ENCODE assay signal across 26 cellular contexts in the genomic region with DNA sequence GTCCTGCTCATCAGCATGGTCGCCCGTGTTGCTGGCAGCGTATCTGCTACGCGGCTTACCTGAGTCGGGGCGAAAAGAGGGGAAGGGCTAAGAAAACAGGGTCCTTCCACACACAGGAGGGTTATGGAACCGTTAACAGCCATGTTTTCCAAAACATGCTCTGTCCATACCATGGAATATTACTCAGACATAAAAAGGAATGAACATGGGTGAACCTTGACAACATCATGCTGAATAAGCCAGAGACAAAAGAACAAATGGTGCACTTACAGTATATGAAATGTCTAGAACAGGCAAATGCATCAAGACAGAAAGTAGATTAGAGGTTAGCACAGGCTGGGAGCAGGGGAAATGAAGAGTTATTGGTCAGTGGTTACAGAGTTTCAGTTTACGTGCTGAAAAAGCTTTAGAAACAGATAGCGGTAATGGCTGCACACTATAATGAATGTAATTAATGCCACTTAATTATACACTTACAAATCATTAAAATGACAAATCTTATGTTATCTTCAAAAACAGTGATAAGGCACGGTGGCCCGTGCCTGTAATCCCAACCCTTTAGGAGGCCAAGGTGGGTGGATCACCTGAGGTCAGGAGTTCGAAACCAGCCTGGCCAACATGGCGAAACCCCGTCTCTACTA. TPM values are rescaled to one million over a fixed set of nuclear protein-coding genes. Genes with fewer than 3 reads are reported as not detected.
A peak's percentile ranks its signal among the peaks of the same experiment; 100 is the strongest.
DNase-seq lines count a peak whose midpoint lies in the region; ATAC-seq, FAIRE-seq and TF ChIP-seq lines count a peak whose summit lies in the region.
"Had no signal": no experiment of that assay in that cellular context is flagged by ENCODE, and none has a peak within 500 bp of the region (broad histone marks: within the 10 kb centered on the region; RNA-seq: fewer than 3 reads in every experiment).

No MANE protein-coding gene starts in this region.

- H3K27me3 ChIP-seq in GM12878 (replicated peaks in 1 of 2; ENCODE audit: control insufficient read depth in 2 of 2, insufficient read depth in 2 of 2, low read length in 1 of 2), result no peaks in the 10 kb centered on the region
- no peaks in the 10 kb centered on the region for H3K27me3 ChIP-seq in CD4-positive, alpha-beta memory T cell (ENCODE audit: insufficient read depth, low read length)
- H3K27me3 ChIP-seq: BLaER1 had no signal

- SMC1A ChIA-PET in GM12878 (lab: Charles Lee; ENCODE audit: uncharacterized antibody, unreplicated experiment), result no interaction called here

- H3K27ac Mint-ChIP-seq in activated CD8-positive, alpha-beta memory T cell treated with anti-CD3 and anti-CD28 coated beads, Interleukin-2, amount 10 ng/mL, durations not matched to agents 7 days and 5 days, result peak overlapping the region; percentile 58
- H3K27ac Mint-ChIP-seq in CD4-positive, alpha-beta memory T cell, result peak overlapping the region in 1 of 7 donors; percentile 22
- H3K27ac Mint-ChIP-seq: GM23338, HFFc6 had no signal

- H3K4me3 Mint-ChIP-seq in activated CD8-positive, alpha-beta memory T cell treated with anti-CD3 and anti-CD28 coated beads, Interleukin-2, amount 10 ng/mL, durations not matched to agents 7 days and 5 days, result no peak overlapping the region
- H3K4me3 Mint-ChIP-seq in CD4-positive, alpha-beta memory T cell, result no peak overlapping the region
- H3K4me3 Mint-ChIP-seq: CD14-positive monocyte, GM23338, HFFc6 had no signal

- CTCF ChIA-PET in activated CD8-positive, alpha-beta memory T cell treated with anti-CD3 and anti-CD28 coated beads, Interleukin-2, amount 10 ng/mL, durations not matched to agents 7 days and 5 days (lab: Charles Lee), result interaction anchor here (0.9 kb wide), 1 partner anchor 23 kb away, joined by 3 read pairs; no protein-coding TSS in a partner anchor
- CTCF ChIA-PET in GM12878 (lab: Yijun Ruan, JAX), result interaction anchor here (0.6 to 1.6 kb wide), 2 partner anchors 12 to 90 kb away, joined by 3 to 5 read pairs; no protein-coding TSS in a partner anchor
- CTCF ChIA-PET in CD4-positive, alpha-beta memory T cell (lab: Charles Lee; ENCODE audit: partially characterized antibody), result interaction anchor here (0.7 to 1.1 kb wide), 2 partner anchors 103 to 460 kb away, joined by 3 read pairs; no protein-coding TSS in a partner anchor

- WGBS in GM12878 (ENCODE audit: insufficient coverage, insufficient replicate concordance, low lambda C conversion rate, missing lambda C conversion rate), result 81% methylated on average over 8 of the region's 15 CpGs

- no peak overlapping the region for H3K9ac ChIP-seq in GM12878 (ENCODE audit: control insufficient read depth, insufficient read depth, low read length)
- H3K9ac ChIP-seq: BLaER1, KMS-11 had no signal

- no peak for DNase-seq in activated CD8-positive, alpha-beta memory T cell treated with anti-CD3 and anti-CD28 coated beads, Interleukin-2, amount 10 ng/mL, durations not matched to agents 7 days and 5 days
- no peak for DNase-seq in activated CD8-positive, alpha-beta memory T cell treated with anti-CD3 and anti-CD28 coated beads for 24 hours
- DNase-seq in GM13976 (ENCODE audit: low spot score), result peak; percentile 47
- no peak for DNase-seq in GM12878 (ENCODE audit: low read depth, low spot score)
- peak; percentile 31 for DNase-seq in posterior vena cava (ENCODE audit: low spot score)
- DNase-seq in activated effector memory CD4-positive, alpha-beta T cell treated with anti-CD3 and anti-CD28 coated beads, Interleukin-2, amount 50 U/mL, for 16 hours, result no peak
- no peak for DNase-seq in CD4-positive, alpha-beta memory T cell
- DNase-seq: AML-193; CD8-positive, alpha-beta memory T cell; COR-L47; DMS 273 treated with DMSO at 0.1 percent for 48 hours; DMS53; DND-41; EL; HCEC 1CT; HFFc6 had no signal

- H2AFZ ChIP-seq in GM12878 (ENCODE audit: control insufficient read depth, low read depth, low read length), result no peak overlapping the region
- H2AFZ ChIP-seq: GM23338 had no signal

- RAD21 ChIA-PET in GM12878 (lab: Charles Lee; ENCODE audit: unreplicated experiment), result interaction anchor here (1.1 kb wide), 1 partner anchor 14 kb away, joined by 3 read pairs; no protein-coding TSS in a partner anchor

- intact Hi-C loops in GM12878 (cut with micrococcal nuclease; ENCODE audit: unreplicated experiment), result no loop called here
- intact Hi-C loops in posterior vena cava (cut with DNase I), result no loop called here
- intact Hi-C loops in CD4-positive, alpha-beta memory T cell (cut with micrococcal nuclease), result no loop called here

- no peak overlapping the region; the same call in 1 of the 2 replicates for H3K27ac ChIP-seq in GM12878 (ENCODE audit: control insufficient read depth, insufficient read depth)
- no peak overlapping the region for H3K27ac ChIP-seq in CD4-positive, alpha-beta memory T cell (ENCODE audit: low read depth, low read length)
- H3K27ac ChIP-seq: 22Rv1, A549, BLaER1, KMS-11 had no signal

- TF ChIP-seq POLR2A in GM12878 (IDR thresholded peaks at IDR 0.05; ENCODE audit: low read depth, low read length), result no peak

- H3K4me1 ChIP-seq in GM12878 (ENCODE audit: control insufficient read depth, insufficient read depth, low read length), result peaks cover 11% of the 10 kb centered on the region
- H3K4me1 ChIP-seq in CD4-positive, alpha-beta memory T cell (ENCODE audit: insufficient read depth, low read length), result no peaks in the 10 kb centered on the region
- H3K4me1 ChIP-seq: A549, BLaER1 had no signal

- peaks cover 44% of the 10 kb centered on the region for H3K4me1 Mint-ChIP-seq in activated CD8-positive, alpha-beta memory T cell treated with anti-CD3 and anti-CD28 coated beads, Interleukin-2, amount 10 ng/mL, durations not matched to agents 7 days and 5 days
- H3K4me1 Mint-ChIP-seq in CD4-positive, alpha-beta memory T cell, result peaks cover 16 to 25% (median 21%) of the 10 kb centered on the region in 4 donors
- H3K4me1 Mint-ChIP-seq: CD14-positive monocyte, GM23338 had no signal

- no peak for FAIRE-seq in GM12878 (lab: Jason Lieb, UNC)
- FAIRE-seq: A549, G401.6, H54 had no signal

- POLR2A ChIA-PET in GM12878 (lab: Charles Lee), result interaction anchor here (0.6 kb wide), 2 partner anchors 11 to 215 kb away, joined by 3 to 4 read pairs; no protein-coding TSS in a partner anchor
- POLR2A ChIA-PET in CD4-positive, alpha-beta memory T cell (lab: Charles Lee; ENCODE audit: partially characterized antibody), result no interaction called here

- H3K36me3 ChIP-seq in GM12878 (ENCODE audit: control insufficient read depth in 2 of 2, insufficient read depth in 2 of 2, low read length in 1 of 2), result no peaks in the 10 kb centered on the region; a peak in 1 of 4 replicates
- peaks cover 5% of the 10 kb centered on the region for H3K36me3 ChIP-seq in CD4-positive, alpha-beta memory T cell (ENCODE audit: insufficient read depth, low read length)

- in situ Hi-C loops in GM13976 (cut with MboI; ENCODE audit: low sequenced_read_pairs, unreplicated experiment) (no loop called here), GM12878 (cut with MboI) (no loop called here)

- BruUV-seq in GM12878 (replicated peaks; lab: Mats Ljungman, UMichigan), result no TSS peak

- peaks cover 7% of the 10 kb centered on the region for H3K36me3 Mint-ChIP-seq in activated CD8-positive, alpha-beta memory T cell treated with anti-CD3 and anti-CD28 coated beads, Interleukin-2, amount 10 ng/mL, durations not matched to agents 7 days and 5 days
- H3K36me3 Mint-ChIP-seq in CD4-positive, alpha-beta memory T cell, result peaks cover 0 to 6% of the 10 kb centered on the region in 2 donors

- peak; percentile 47 for ATAC-seq in activated CD8-positive, alpha-beta memory T cell treated with anti-CD3 and anti-CD28 coated beads, Interleukin-2, amount 10 ng/mL, durations not matched to agents 7 days and 5 days
- ATAC-seq in GM12878 (peak; percentile 53), GM18517 (IDR thresholded peaks at IDR 0.05; ENCODE audit: unreplicated experiment) (no peak)
- ATAC-seq: A549, GM23338 had no signal

- no peaks in the 10 kb centered on the region; the same call in 2 of the 3 replicates for H3K9me3 ChIP-seq in GM12878 (replicated peaks; ENCODE audit: control insufficient read depth, insufficient read depth, low read length)
- no peaks in the 10 kb centered on the region for H3K9me3 ChIP-seq in CD4-positive, alpha-beta memory T cell (ENCODE audit: control insufficient read depth in 1 of 2, low read length in 2 of 2)
- H3K9me3 ChIP-seq: A549, BLaER1 had no signal

- no peaks in the 10 kb centered on the region for H3K9me3 Mint-ChIP-seq in activated CD8-positive, alpha-beta memory T cell treated with anti-CD3 and anti-CD28 coated beads, Interleukin-2, amount 10 ng/mL, durations not matched to agents 7 days and 5 days (ENCODE audit: low read depth)
- no peaks in the 10 kb centered on the region for H3K9me3 Mint-ChIP-seq in CD4-positive, alpha-beta memory T cell
- H3K9me3 Mint-ChIP-seq: CD14-positive monocyte; CD8-positive, alpha-beta memory T cell; GM23338; HFFc6 had no signal

- H3K4me3 ChIP-seq in GM12878, result no peak overlapping the region
- H3K4me3 ChIP-seq in CD4-positive, alpha-beta memory T cell (ENCODE audit: low read length in 2 of 2), result no peak overlapping the region
- H3K4me3 ChIP-seq: A549, BLaER1, GM23338 had no signal

- H4K20me1 ChIP-seq in GM12878 (ENCODE audit: control insufficient read depth, insufficient read depth), result no peaks in the 10 kb centered on the region

- TF ChIP-seq EP300 in GM12878 (IDR thresholded peaks at IDR 0.05; ENCODE audit: borderline replicate concordance in 1 of 2, control insufficient read depth in 1 of 2, low read depth in 2 of 2, low read length in 2 of 2), result no peak

- TF ChIP-seq RAD21 in GM12878 (IDR thresholded peaks at IDR 0.05; ENCODE audit: insufficient read depth, low read depth, low read length), result no peak

- no peaks in the 10 kb centered on the region for H3K27me3 Mint-ChIP-seq in activated CD8-positive, alpha-beta memory T cell treated with anti-CD3 and anti-CD28 coated beads, Interleukin-2, amount 10 ng/mL, durations not matched to agents 7 days and 5 days
- no peaks in the 10 kb centered on the region for H3K27me3 Mint-ChIP-seq in CD4-positive, alpha-beta memory T cell
- H3K27me3 Mint-ChIP-seq: CD8-positive, alpha-beta memory T cell had no signal

- H3K4me2 ChIP-seq in GM12878 (ENCODE audit: control insufficient read depth, insufficient read depth), result no peak overlapping the region
- H3K4me2 ChIP-seq: A549, BLaER1, GM23338, KMS-11 had no signal

- TF ChIP-seq CTCF in GM13976 (IDR thresholded peaks at IDR 0.05; ENCODE audit: borderline replicate concordance, control extremely low read depth, extremely low read depth, insufficient read depth, missing control alignments), result no peak
- TF ChIP-seq CTCF in GM12878 (IDR thresholded peaks at IDR 0.05 in 2 of 3, conservative IDR thresholded peaks at IDR 0.05 in 1 of 3; ENCODE audit: control insufficient read depth in 2 of 3, extremely low read depth in 1 of 3, insufficient read depth in 1 of 3, low read depth in 3 of 3, low read length in 3 of 3), result no peak

- peaks cover 16% of the 10 kb centered on the region for H3K79me2 ChIP-seq in GM12878 (ENCODE audit: control insufficient read depth, insufficient read depth, low read length)

RNA-seq across cellular contexts. Expression of gene NPRL3, which starts 7.8 kb away (rescaled TPM):
- total RNA-seq in activated CD8-positive, alpha-beta memory T cell treated with anti-CD3 and anti-CD28 coated beads, Interleukin-2, amount 10 ng/mL, durations not matched to agents 7 days and 5 days, result 10 to 100 TPM; 33.7 to 34.6 TPM
- 50.4 and 60.4 TPM in 2 replicates for total RNA-seq in GM12878 (2013; cell fraction: nucleolus; rRNA removed)
- total RNA-seq in GM12878 (2014; rRNA removed) (8.4 and 9.5 TPM in 2 replicates), GM12878 (2014; rRNA removed; fragmentation: Illumina TruSeq; extraction: Trizol) (5.3 and 5.5 TPM in 2 replicates), GM12878 (2021) (37.3 and 42.8 TPM in 2 replicates), posterior vena cava (10 to 100 TPM; 13.2 to 22.1 TPM)
- polyA plus RNA-seq in GM12878 (2011; ENCODE audit: low read depth), result 17.8 TPM
- polyA plus RNA-seq in GM12878 (2011; rRNA removed) (2.3 and 5.2 TPM in 2 replicates), GM12878 (2014; fragmentation: Illumina TruSeq; extraction: Trizol) (7.4 and 19.5 TPM in 2 replicates), GM12878 (2014; fragmentation: Nextera tagmentation; extraction: Ambion mirVana) (1 to 10 TPM in 1 of 2 experiments, under 1 TPM in 1; 0.93 to 1.7 TPM), GM12878 (2014; rRNA removed) (18.3 and 26.3 TPM in 2 replicates), GM12878 (2016; fragmentation: Nextera tagmentation; extraction: Ambion mirVana) (10 to 100 TPM; 21.7 to 22.6 TPM)
- polyA plus RNA-seq in GM12878 (2011; cell fraction: cytosol; rRNA removed), result 7.5 and 7.8 TPM in 2 replicates
- polyA plus RNA-seq in GM12878 (2011; cell fraction: nucleus; rRNA removed), result 44.5 and 55.9 TPM in 2 replicates
- 31.3 and 36.6 TPM in 2 replicates for polyA plus RNA-seq in GM12878 (2012)
- polyA minus RNA-seq in GM12878 (2011; rRNA and poly(A)+ RNA removed), result 14.2 and 21.2 TPM in 2 replicates
- polyA minus RNA-seq in GM12878 (2011; cell fraction: cytosol; rRNA and poly(A)+ RNA removed), result 9.4 and 12.8 TPM in 2 replicates
- polyA minus RNA-seq in GM12878 (2011; cell fraction: nucleus; rRNA and poly(A)+ RNA removed), result 12.9 and 22.5 TPM in 2 replicates
- total RNA-seq in CD4-positive, alpha-beta memory T cell, result 10 to 100 TPM; 38.6 to 40.5 TPM
- polyA plus RNA-seq in CD4-positive, alpha-beta memory T cell, result 10 to 100 TPM in 1 of 2 donors, 1 to 10 TPM in 1; 9.0 to 15.2 TPM

RNA-seq across cellular contexts. Expression of gene HBZ, which starts 21.8 kb away (rescaled TPM):
- total RNA-seq in activated CD8-positive, alpha-beta memory T cell treated with anti-CD3 and anti-CD28 coated beads, Interleukin-2, amount 10 ng/mL, durations not matched to agents 7 days and 5 days, result not detected
- not detected in 2 replicates for total RNA-seq in GM12878 (2013; cell fraction: nucleolus; rRNA removed)
- total RNA-seq in GM12878 (2014; rRNA removed) (not detected in 2 replicates), GM12878 (2014; rRNA removed; fragmentation: Illumina TruSeq; extraction: Trizol) (not detected in 2 replicates), GM12878 (2021) (0.49 TPM in 1 of 2 replicates, not detected in the other), posterior vena cava (not detected)
- polyA plus RNA-seq in GM12878 (2011; ENCODE audit: low read depth), result not detected
- polyA plus RNA-seq in GM12878 (2011; rRNA removed) (not detected in 2 replicates), GM12878 (2014; fragmentation: Illumina TruSeq; extraction: Trizol) (not detected in 2 replicates), GM12878 (2014; fragmentation: Nextera tagmentation; extraction: Ambion mirVana) (not detected), GM12878 (2014; rRNA removed) (not detected in 2 replicates), GM12878 (2016; fragmentation: Nextera tagmentation; extraction: Ambion mirVana) (not detected)
- 0.13 TPM in 1 of 2 replicates, not detected in the other for polyA plus RNA-seq in GM12878 (2011; cell fraction: cytosol; rRNA removed)
- 0.28 TPM in 1 of 2 replicates, not detected in the other for polyA plus RNA-seq in GM12878 (2011; cell fraction: nucleus; rRNA removed)
- polyA plus RNA-seq in GM12878 (2012), result not detected in 2 replicates
- not detected in 2 replicates for polyA minus RNA-seq in GM12878 (2011; rRNA and poly(A)+ RNA removed)
- 1.4 TPM in 1 of 2 replicates, not detected in the other for polyA minus RNA-seq in GM12878 (2011; cell fraction: cytosol; rRNA and poly(A)+ RNA removed)
- polyA minus RNA-seq in GM12878 (2011; cell fraction: nucleus; rRNA and poly(A)+ RNA removed), result not detected in 2 replicates
- not detected for total RNA-seq in CD4-positive, alpha-beta memory T cell
- not detected for polyA plus RNA-seq in CD4-positive, alpha-beta memory T cell
- total RNA-seq: CD8-positive, alpha-beta memory T cell; GM23338; HFFc6; HT-29 had no signal
- polyA plus RNA-seq: A549; CD14-positive monocyte; CD8-positive, alpha-beta memory T cell had no signal

RNA-seq across cellular contexts. Expression of gene HBM, which starts 35.1 kb away (rescaled TPM):
- total RNA-seq in activated CD8-positive, alpha-beta memory T cell treated with anti-CD3 and anti-CD28 coated beads, Interleukin-2, amount 10 ng/mL, durations not matched to agents 7 days and 5 days, result not detected
- not detected in 2 replicates for total RNA-seq in GM12878 (2013; cell fraction: nucleolus; rRNA removed)
- total RNA-seq in GM12878 (2014; rRNA removed), result not detected in 2 replicates
- not detected in 2 replicates for total RNA-seq in GM12878 (2014; rRNA removed; fragmentation: Illumina TruSeq; extraction: Trizol)
- not detected in 2 replicates for total RNA-seq in GM12878 (2021)
- polyA plus RNA-seq in GM12878 (2011; ENCODE audit: low read depth), result not detected
- not detected in 2 replicates for polyA plus RNA-seq in GM12878 (2011; rRNA removed)
- not detected in 2 replicates for polyA plus RNA-seq in GM12878 (2011; cell fraction: cytosol; rRNA removed)
- not detected in 2 replicates for polyA plus RNA-seq in GM12878 (2011; cell fraction: nucleus; rRNA removed)
- polyA plus RNA-seq in GM12878 (2012), result not detected in 2 replicates
- polyA plus RNA-seq in GM12878 (2014; fragmentation: Illumina TruSeq; extraction: Trizol), result not detected in 2 replicates
- not detected for polyA plus RNA-seq in GM12878 (2014; fragmentation: Nextera tagmentation; extraction: Ambion mirVana)
- 0.23 TPM in 1 of 2 replicates, not detected in the other for polyA plus RNA-seq in GM12878 (2014; rRNA removed)
- polyA plus RNA-seq in GM12878 (2016; fragmentation: Nextera tagmentation; extraction: Ambion mirVana), result not detected
- polyA minus RNA-seq in GM12878 (2011; rRNA and poly(A)+ RNA removed), result not detected in 2 replicates
- not detected in 2 replicates for polyA minus RNA-seq in GM12878 (2011; cell fraction: cytosol; rRNA and poly(A)+ RNA removed)
- polyA minus RNA-seq in GM12878 (2011; cell fraction: nucleus; rRNA and poly(A)+ RNA removed), result not detected in 2 replicates
- 1 to 10 TPM in 1 of 2 donors, under 1 TPM in 1; 0.90 to 1.5 TPM for total RNA-seq in posterior vena cava
- not detected for total RNA-seq in CD4-positive, alpha-beta memory T cell
- not detected for polyA plus RNA-seq in CD4-positive, alpha-beta memory T cell
- total RNA-seq: CD8-positive, alpha-beta memory T cell; GM23338; HFFc6; HT-29 had no signal
- polyA plus RNA-seq: A549; CD14-positive monocyte; CD8-positive, alpha-beta memory T cell; GM23338 had no signal

RNA-seq across cellular contexts. Expression of gene HBA2, which starts 42.0 kb away (rescaled TPM):
- total RNA-seq in activated CD8-positive, alpha-beta memory T cell treated with anti-CD3 and anti-CD28 coated beads, Interleukin-2, amount 10 ng/mL, durations not matched to agents 7 days and 5 days, result not detected
- not detected in 2 replicates for total RNA-seq in GM12878 (2013; cell fraction: nucleolus; rRNA removed)
- not detected in 2 replicates for total RNA-seq in GM12878 (2014; rRNA removed)
- total RNA-seq in GM12878 (2014; rRNA removed; fragmentation: Illumina TruSeq; extraction: Trizol), result not detected in 2 replicates
- 0.48 and 0.92 TPM in 2 replicates for total RNA-seq in GM12878 (2021)
- not detected for polyA plus RNA-seq in GM12878 (2011; ENCODE audit: low read depth)
- polyA plus RNA-seq in GM12878 (2011; rRNA removed), result 0.30 TPM in 1 of 2 replicates, not detected in the other
- polyA plus RNA-seq in GM12878 (2011; cell fraction: cytosol; rRNA removed), result 0.88 and 1.3 TPM in 2 replicates
- polyA plus RNA-seq in GM12878 (2011; cell fraction: nucleus; rRNA removed), result 1.6 and 2.2 TPM in 2 replicates
- polyA plus RNA-seq in GM12878 (2012), result 0.66 TPM in 1 of 2 replicates, not detected in the other
- polyA plus RNA-seq in GM12878 (2014; fragmentation: Illumina TruSeq; extraction: Trizol), result not detected in 2 replicates
- polyA plus RNA-seq in GM12878 (2014; fragmentation: Nextera tagmentation; extraction: Ambion mirVana), result not detected
- 0.25 TPM in 1 of 2 replicates, not detected in the other for polyA plus RNA-seq in GM12878 (2014; rRNA removed)
- polyA plus RNA-seq in GM12878 (2016; fragmentation: Nextera tagmentation; extraction: Ambion mirVana), result under 1 TPM in 1 of 2 experiments, not detected in 1; 0.96 TPM
- polyA minus RNA-seq in GM12878 (2011; rRNA and poly(A)+ RNA removed), result not detected in 2 replicates
- 8.8 TPM in 1 of 2 replicates, not detected in the other for polyA minus RNA-seq in GM12878 (2011; cell fraction: cytosol; rRNA and poly(A)+ RNA removed)
- 2.3 TPM in 1 of 2 replicates, not detected in the other for polyA minus RNA-seq in GM12878 (2011; cell fraction: nucleus; rRNA and poly(A)+ RNA removed)
- total RNA-seq in posterior vena cava, result 1,000 to 10,000 TPM in 1 of 2 donors, 100 to 1,000 TPM in 1; 750 to 2,679 TPM
- under 1 TPM in 1 of 2 experiments, not detected in 1; 0.75 TPM for total RNA-seq in CD4-positive, alpha-beta memory T cell
- polyA plus RNA-seq in CD4-positive, alpha-beta memory T cell, result 1 to 10 TPM in 1 of 2 donors, under 1 TPM in 1; 0.83 to 1.1 TPM
- total RNA-seq: CD8-positive, alpha-beta memory T cell; HFFc6; HT-29 had no signal

RNA-seq across cellular contexts. Expression of gene HBA1, which starts 45.8 kb away (rescaled TPM):
- total RNA-seq in activated CD8-positive, alpha-beta memory T cell treated with anti-CD3 and anti-CD28 coated beads, Interleukin-2, amount 10 ng/mL, durations not matched to agents 7 days and 5 days, result not detected
- not detected in 2 replicates for total RNA-seq in GM12878 (2013; cell fraction: nucleolus; rRNA removed)
- total RNA-seq in GM12878 (2014; rRNA removed), result 0.28 TPM in 1 of 2 replicates, not detected in the other
- total RNA-seq in GM12878 (2014; rRNA removed; fragmentation: Illumina TruSeq; extraction: Trizol), result not detected in 2 replicates
- total RNA-seq in GM12878 (2021), result 1.9 and 2.4 TPM in 2 replicates
- not detected for polyA plus RNA-seq in GM12878 (2011; ENCODE audit: low read depth)
- 0.63 and 3.5 TPM in 2 replicates for polyA plus RNA-seq in GM12878 (2011; rRNA removed)
- 13.0 and 16.9 TPM in 2 replicates for polyA plus RNA-seq in GM12878 (2011; cell fraction: cytosol; rRNA removed)
- polyA plus RNA-seq in GM12878 (2011; cell fraction: nucleus; rRNA removed), result 10.8 and 15.8 TPM in 2 replicates
- polyA plus RNA-seq in GM12878 (2012), result 1.2 TPM in 1 of 2 replicates, not detected in the other
- polyA plus RNA-seq in GM12878 (2014; fragmentation: Illumina TruSeq; extraction: Trizol), result not detected in 2 replicates
- under 1 TPM in 1 of 2 experiments, not detected in 1; 0.33 TPM for polyA plus RNA-seq in GM12878 (2014; fragmentation: Nextera tagmentation; extraction: Ambion mirVana)
- polyA plus RNA-seq in GM12878 (2014; rRNA removed), result 0.32 and 0.83 TPM in 2 replicates
- not detected for polyA plus RNA-seq in GM12878 (2016; fragmentation: Nextera tagmentation; extraction: Ambion mirVana)
- polyA minus RNA-seq in GM12878 (2011; rRNA and poly(A)+ RNA removed), result 4.2 and 6.9 TPM in 2 replicates
- 10.0 TPM in 1 of 2 replicates, not detected in the other for polyA minus RNA-seq in GM12878 (2011; cell fraction: cytosol; rRNA and poly(A)+ RNA removed)
- polyA minus RNA-seq in GM12878 (2011; cell fraction: nucleus; rRNA and poly(A)+ RNA removed), result 2.4 and 3.0 TPM in 2 replicates
- 1,000 to 10,000 TPM in 1 of 2 donors, 100 to 1,000 TPM in 1; 878 to 2,742 TPM for total RNA-seq in posterior vena cava
- under 1 TPM in 1 of 2 experiments, not detected in 1; 0.76 TPM for total RNA-seq in CD4-positive, alpha-beta memory T cell
- polyA plus RNA-seq in CD4-positive, alpha-beta memory T cell, result not detected
- total RNA-seq: CD8-positive, alpha-beta memory T cell; GM23338; HFFc6; HT-29 had no signal

Comparison
In these comparisons a context has a peak if more than half of its experiments do, and no peak if none do; other contexts are left out.
1. DNase-seq: peak in GM13976 (single experiment) and posterior vena cava (single experiment); none in activated CD8-positive, alpha-beta memory T cell treated with anti-CD3 and anti-CD28 coated beads, Interleukin-2, amount 10 ng/mL, durations not matched to agents 7 days and 5 days (single experiment), activated CD8-positive, alpha-beta memory T cell treated with anti-CD3 and anti-CD28 coated beads for 24 hours (single experiment), GM12878 (single experiment), activated effector memory CD4-positive, alpha-beta T cell treated with anti-CD3 and anti-CD28 coated beads, Interleukin-2, amount 50 U/mL, for 16 hours (single experiment) and CD4-positive, alpha-beta memory T cell (0 of 5).